Comparison of ENCODE assay signal across 15 cellular contexts in the genomic region with DNA sequence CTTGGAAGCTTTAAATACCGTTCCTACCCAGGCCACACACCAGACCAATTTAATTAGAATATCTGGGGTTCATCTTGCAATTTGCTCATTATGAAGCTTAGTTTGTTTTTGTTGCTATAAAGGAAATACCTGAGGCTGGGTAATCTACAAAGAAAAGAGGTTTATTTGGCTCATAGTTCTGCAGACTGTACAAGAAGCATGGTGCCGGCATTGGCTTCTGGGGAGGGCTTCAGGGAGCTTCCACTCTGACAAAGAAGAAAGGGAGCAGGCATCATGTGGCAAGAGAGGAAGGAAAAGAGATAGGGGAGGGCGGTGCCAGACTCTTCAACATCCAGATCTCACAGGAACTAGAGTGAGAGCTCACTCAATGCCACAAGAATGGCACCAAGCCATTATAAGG.
"Had no signal": no experiment of that assay in that cellular context is flagged by ENCODE, and none has a peak within 500 bp of the region (broad histone marks: within the 10 kb centered on the region; RNA-seq: fewer than 3 reads in every experiment).

No MANE protein-coding gene starts in this region.

- DNase-seq: dorsolateral prefrontal cortex; effector memory CD4-positive, alpha-beta T cell; heart left ventricle; hippocampal formation; kidney glomerular epithelial cell; mammary epithelial cell; mucosa of descending colon; naive thymus-derived CD8-positive, alpha-beta T cell; spleen; stimulated activated CD4-positive, alpha-beta T cell treated with anti-CD3 and anti-CD28 coated beads, Interleukin-15, amount 100 ng/mL, for 24 hours; stimulated activated CD4-positive, alpha-beta T cell treated with anti-CD3 and anti-CD28 coated beads, Interleukin-1b, Interleukin-23, amount 100 ng/mL, for 48 hours; stimulated activated CD4-positive, alpha-beta T cell treated with anti-CD3 and anti-CD28 coated beads, Interleukin-4, amount 100 ng/mL, for 24 hours; tibial artery; upper lobe of left lung; uterus had no signal
